8 cellular contexts compared by ENCODE assay signal in the genomic region with DNA sequence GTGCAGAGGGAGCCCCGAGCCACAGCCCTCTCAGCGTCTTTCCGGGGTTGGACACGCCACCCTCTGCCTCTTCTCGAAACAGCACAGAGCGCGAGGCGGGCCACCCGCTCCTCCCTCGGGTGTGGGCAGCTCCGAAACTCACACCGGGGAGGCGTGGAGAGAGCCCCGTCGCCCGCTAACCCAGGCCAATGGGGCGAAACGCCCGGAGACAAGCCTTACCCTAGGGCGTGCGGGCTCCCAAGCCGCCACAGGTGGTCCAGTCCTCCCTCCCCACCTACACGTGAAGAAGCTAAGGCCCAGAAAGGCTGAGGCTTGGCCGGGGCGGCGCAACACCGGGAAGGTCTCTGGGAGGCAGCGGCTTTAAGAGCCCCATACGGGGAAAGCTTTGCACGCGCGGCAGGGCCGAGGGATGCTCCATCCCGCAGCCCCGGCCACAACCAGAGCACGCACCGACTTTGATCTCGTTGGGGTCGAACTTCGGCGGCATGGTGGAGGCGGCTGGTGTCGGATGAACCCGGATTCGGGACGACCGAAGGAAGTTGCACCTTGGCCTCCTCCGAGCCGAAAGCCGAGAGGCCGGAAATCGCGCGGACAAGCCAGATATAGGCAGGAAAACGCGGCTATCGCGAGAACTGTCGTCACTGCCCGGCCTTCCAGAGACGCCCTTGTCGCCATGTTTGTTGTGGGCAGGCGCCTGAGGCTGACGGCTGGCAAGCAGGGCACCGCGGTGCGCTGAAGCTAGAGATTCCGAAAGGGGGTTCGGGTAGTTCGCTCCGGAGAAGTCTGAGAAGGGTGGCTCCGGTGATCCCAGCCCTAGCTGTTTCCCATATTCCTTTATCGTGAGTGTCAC. TPM values are rescaled to one million over a fixed set of nuclear protein-coding genes. Genes with fewer than 3 reads are reported as not detected.
DNase-seq lines count a peak whose midpoint lies in the region; ATAC-seq, FAIRE-seq and TF ChIP-seq lines count a peak whose summit lies in the region.

A gene (plus strand): TSS at position 680 of the 850 bp plus-strand sequence. CDS start 3,018 bp downstream, outside the sequence.
A gene (minus strand): TSS at position 576 of the 850 bp plus-strand sequence. CDS start 89 bp downstream, at position 487.

- H2AK5ac ChIP-seq in IMR-90 (ENCODE audit: low read depth, low read length): peak within 1 kb of the TSS; percentile 98

- H3K14ac ChIP-seq in IMR-90 (replicated peaks; ENCODE audit: low read depth, low read length): peak within 1 kb of the TSS; percentile 96

- POLR2A ChIA-PET in IMR-90 (lab: Charles Lee; ENCODE audit: unreplicated experiment) (interaction anchor here (0.6 to 0.7 kb wide), 2 partner anchors 9 to 403 kb away, joined by 3 read pairs; no protein-coding TSS in a partner anchor), OCI-LY7 (lab: Charles Lee) (interaction anchor here (0.6 to 3.1 kb wide), 6 partner anchors 27 to 647 kb away, joined by 3 to 9 read pairs (median 3); a partner anchor contains a TSS), endothelial cell of umbilical vein (lab: Charles Lee) (interaction anchor here (0.6 to 2.6 kb wide), 9 partner anchors 9 to 488 kb away, joined by 3 to 10 read pairs (median 3); a partner anchor contains a TSS)

- peak within 1 kb of the TSS; percentile 77 for H2BK5ac ChIP-seq in IMR-90 (ENCODE audit: low read depth, low read length, poor library complexity, severe bottlenecking)

- peaks cover 13% of the 10 kb centered on the region for H3K4me1 ChIP-seq in IMR-90 (ENCODE audit: control insufficient read depth, insufficient read depth, low read length)
- peaks cover 39% of the 10 kb centered on the region for H3K4me1 ChIP-seq in OCI-LY7 (ENCODE audit: insufficient read depth, low read length, poor library complexity, severe bottlenecking)
- peaks cover 19% of the 10 kb centered on the region for H3K4me1 ChIP-seq in endothelial cell of umbilical vein (ENCODE audit: control insufficient read depth, extremely low read depth, insufficient read depth, low read length)

- peak within 1 kb of the TSS; percentile 95 for H3K9ac ChIP-seq in IMR-90 (ENCODE audit: low read depth, low read length)
- peak within 1 kb of the TSS; percentile 88 for H3K9ac ChIP-seq in endothelial cell of umbilical vein (replicated peaks; ENCODE audit: extremely low read depth, insufficient read depth, low read length)

- H3K36me3 ChIP-seq in IMR-90 (ENCODE audit: control insufficient read depth, insufficient read depth, low read length) (peaks cover 49% of the 10 kb centered on the region), OCI-LY7 (ENCODE audit: insufficient read depth, low read length) (peaks cover 61% of the 10 kb centered on the region), endothelial cell of umbilical vein (ENCODE audit: control insufficient read depth in 2 of 2, extremely low read depth in 1 of 2, insufficient read depth in 2 of 2, low read length in 2 of 2) (peaks cover 17 to 26% of the 10 kb centered on the region in 2 experiments)

- peak within 1 kb of the TSS; percentile 83 for H3K4me3 ChIP-seq in IMR-90 (ENCODE audit: insufficient read depth, low read depth, low read length)
- peak within 1 kb of the TSS; percentile 99 for H3K4me3 ChIP-seq in OCI-LY7 (ENCODE audit: low read depth, low read length, poor library complexity, severe bottlenecking)
- H3K4me3 ChIP-seq in endothelial cell of umbilical vein (replicated peaks in 1 of 3; ENCODE audit: insufficient read depth in 1 of 3, low read depth in 1 of 3, low read length in 3 of 3): peak within 1 kb of the TSS; percentile 54 to 85 (median 60)

- no peaks in the 10 kb centered on the region for H3K9me3 ChIP-seq in IMR-90 (ENCODE audit: control insufficient read depth, insufficient read depth, low read length)
- H3K9me3 ChIP-seq in OCI-LY7 (ENCODE audit: low read length): no peaks in the 10 kb centered on the region
- no peaks in the 10 kb centered on the region for H3K9me3 ChIP-seq in endothelial cell of umbilical vein (replicated peaks; ENCODE audit: control insufficient read depth, insufficient read depth, low read length)

- peak; percentile 87 for FAIRE-seq in endothelial cell of umbilical vein (lab: Jason Lieb, UNC)

- H2AK9ac ChIP-seq in IMR-90 (replicated peaks; ENCODE audit: low read depth, low read length, poor library complexity): peak within 1 kb of the TSS; percentile 100

- peak within 1 kb of the TSS; percentile 97 for H3K4me2 ChIP-seq in IMR-90 (ENCODE audit: low read depth, low read length)
- peak within 1 kb of the TSS; percentile 99 for H3K4me2 ChIP-seq in OCI-LY7 (ENCODE audit: low read length)
- peak within 1 kb of the TSS; percentile 83 for H3K4me2 ChIP-seq in endothelial cell of umbilical vein (ENCODE audit: insufficient read depth, low read length)

- H3K23ac ChIP-seq in IMR-90 (ENCODE audit: low read depth, low read length): peak within 1 kb of the TSS; percentile 87

- ATAC-seq in GM21526 (IDR thresholded peaks at IDR 0.05; ENCODE audit: low FRiP score, unreplicated experiment) (peak; percentile 61), IMR-90 (ENCODE audit: low read depth) (peak; percentile 60)

- H3K79me2 ChIP-seq in OCI-LY7 (ENCODE audit: insufficient read depth, low read depth, low read length) (peaks cover 42% of the 10 kb centered on the region), endothelial cell of umbilical vein (ENCODE audit: control insufficient read depth, insufficient read depth, low read length) (peaks cover 34% of the 10 kb centered on the region)

- in situ Hi-C loops in IMR-90 (cut with MboI; ENCODE audit: low sequenced_read_pairs): no loop called here

- no peaks in the 10 kb centered on the region for H3K27me3 ChIP-seq in IMR-90 (ENCODE audit: control insufficient read depth, insufficient read depth, low read length)
- no peaks in the 10 kb centered on the region for H3K27me3 ChIP-seq in endothelial cell of umbilical vein (ENCODE audit: control insufficient read depth in 2 of 2, insufficient read depth in 2 of 2, low read length in 2 of 2)

- H3K9me2 ChIP-seq in OCI-LY7 (ENCODE audit: insufficient read depth, low read length): no peaks in the 10 kb centered on the region

- dilution Hi-C loops in IMR-90 (cut with HindIII; ENCODE audit: low sequenced_read_pairs, unreplicated experiment) (no loop called here), endothelial cell of umbilical vein (cut with MboI; ENCODE audit: extremely low pct_ligation_motif_present, low sequenced_read_pairs) (no loop called here)

- H2BK15ac ChIP-seq in IMR-90 (ENCODE audit: low read depth, low read length): peak within 1 kb of the TSS; percentile 28; the same call in 1 of the 3 replicates

- CTCF ChIA-PET in IMR-90 (lab: Yijun Ruan, JAX) (no interaction called here), OCI-LY7 (lab: Charles Lee; ENCODE audit: unreplicated experiment) (no interaction called here), endothelial cell of umbilical vein (lab: Charles Lee) (interaction anchor here (0.6 to 1.8 kb wide), 5 partner anchors 9 to 227 kb away, joined by 3 to 5 read pairs (median 3); a partner anchor contains a TSS)

- H4K5ac ChIP-seq in IMR-90 (ENCODE audit: low read depth, low read length): peak within 1 kb of the TSS; percentile 60

- no peak for TF ChIP-seq RAD21 in IMR-90 (IDR thresholded peaks at IDR 0.05; ENCODE audit: low read length)

- TF ChIP-seq CTCF in IMR-90 (conservative IDR thresholded peaks at IDR 0.05; ENCODE audit: low read depth, low read length): no peak
- TF ChIP-seq CTCF in OCI-LY7 (conservative IDR thresholded peaks at IDR 0.05; ENCODE audit: low read length): 0 out of 2 replicates have a peak, but pooled peaks have one; percentile 22
- no peak for TF ChIP-seq CTCF in endothelial cell of umbilical vein (IDR thresholded peaks at IDR 0.05; ENCODE audit: extremely low read depth in 1 of 2, insufficient read depth in 1 of 2, low read depth in 1 of 2, low read length in 2 of 2)

- H3K4ac ChIP-seq in IMR-90 (ENCODE audit: low read depth, low read length): peak within 1 kb of the TSS; percentile 96

- no peak within 1 kb of the TSS for H2BK20ac ChIP-seq in IMR-90 (ENCODE audit: low read depth, low read length)

- H4K20me1 ChIP-seq in IMR-90 (ENCODE audit: insufficient read depth, low read length) (peaks cover 52% of the 10 kb centered on the region), OCI-LY7 (ENCODE audit: insufficient read depth, low read length) (peaks cover 36% of the 10 kb centered on the region), endothelial cell of umbilical vein (replicated peaks; ENCODE audit: control insufficient read depth, extremely low read depth, insufficient read depth, low read length) (no peaks in the 10 kb centered on the region)

- BruUV-seq in IMR-90 (replicated peaks; lab: Mats Ljungman, UMichigan) (TSS peak; percentile 65), OCI-LY7 (replicated peaks; lab: Mats Ljungman, UMichigan) (no TSS peak), endothelial cell of umbilical vein (replicated peaks; lab: Mats Ljungman, UMichigan) (TSS peak; percentile 55)

- H3K9me1 ChIP-seq in IMR-90 (ENCODE audit: insufficient read depth, low read length) (peaks cover 21% of the 10 kb centered on the region), endothelial cell of umbilical vein (replicated peaks; ENCODE audit: control insufficient read depth, extremely low read depth, insufficient read depth, low read length) (no peaks in the 10 kb centered on the region)

- H2BK120ac ChIP-seq in IMR-90 (ENCODE audit: low read depth, low read length): peak within 1 kb of the TSS; percentile 50

- peaks cover 29 to 71% of the 10 kb centered on the region in 2 experiments for H3K79me1 ChIP-seq in IMR-90 (ENCODE audit: low read depth in 1 of 2, low read length in 2 of 2)

- peak within 1 kb of the TSS; percentile 79 for H3K56ac ChIP-seq in IMR-90 (ENCODE audit: extremely low read depth, insufficient read depth, low read length)

- 0% methylated on average over 35 of the region's 73 CpGs; no CpG with 5 or more reads in 1 of the 2 experiments for WGBS in IMR-90 (ENCODE audit: extremely low coverage in 2 of 2, insufficient read length in 1 of 2), 2 experiments

- DNase-seq in DMS 273 (lab: John Stamatoyannopoulos, UW; ENCODE audit: unreplicated experiment) (peak; percentile 96), IMR-90 (peak; percentile 94), OCI-LY7 (ENCODE audit: low spot score) (peak; percentile 96), activated T-cell treated with anti-CD3 and anti-CD28 coated beads for 1 hour (ENCODE audit: low read depth) (peak; percentile 100), endothelial cell of umbilical vein (ENCODE audit: low read depth, low spot score) (peak; percentile 93), middle frontal gyrus (ENCODE audit: extremely low spot score, low spot score) (peak; percentile 93)
- DNase-seq in stimulated activated CD8-positive, alpha-beta memory T cell treated with anti-CD3 and anti-CD28 coated beads, Interleukin-2, amount 100 ng/mL, for 1 hour (ENCODE audit: low read depth in 2 of 2): peak; percentile 98 to 99

- H2AFZ ChIP-seq in IMR-90 (replicated peaks; ENCODE audit: low read length, poor library complexity): peak within 1 kb of the TSS; percentile 92
- H2AFZ ChIP-seq in OCI-LY7 (ENCODE audit: low read length): peak within 1 kb of the TSS; percentile 64; the same call in 1 of the 2 replicates
- H2AFZ ChIP-seq in endothelial cell of umbilical vein (ENCODE audit: low read depth, low read length): peak within 1 kb of the TSS; percentile 85

- peak within 1 kb of the TSS; percentile 74 to 90 for H4K8ac ChIP-seq in IMR-90 (ENCODE audit: low read depth in 2 of 2, low read length in 2 of 2)

- H4K91ac ChIP-seq in IMR-90 (ENCODE audit: insufficient read depth, low read depth, low read length): peak within 1 kb of the TSS; percentile 87

- H3K27ac ChIP-seq in IMR-90 (ENCODE audit: insufficient read depth, low read length) (peak within 1 kb of the TSS; percentile 91), OCI-LY7 (ENCODE audit: low read depth, low read length, poor library complexity, severe bottlenecking) (peak within 1 kb of the TSS; percentile 92), endothelial cell of umbilical vein (ENCODE audit: insufficient read depth, low read depth, low read length) (peak within 1 kb of the TSS; percentile 65)

- H3K18ac ChIP-seq in IMR-90 (ENCODE audit: low read depth, low read length): peak within 1 kb of the TSS; percentile 58

- TF ChIP-seq POLR2A in IMR-90 (IDR thresholded peaks at IDR 0.05; ENCODE audit: low read depth, low read length): peak; percentile 100
- TF ChIP-seq POLR2A in endothelial cell of umbilical vein (IDR thresholded peaks at IDR 0.05; ENCODE audit: low read depth, low read length): peak; percentile 99

- intact Hi-C loops in IMR-90 (cut with micrococcal nuclease): loop anchor here (5.0 kb wide), 1 partner anchor 136 kb away; no protein-coding TSS in a partner anchor
- intact Hi-C loops in OCI-LY7 (cut with micrococcal nuclease; ENCODE audit: unreplicated experiment): loop anchor here (1.0 kb wide), 1 partner anchor 27 kb away; a partner anchor contains a TSS
- intact Hi-C loops in endothelial cell of umbilical vein (cut with micrococcal nuclease): loop anchor here (2.0 kb wide), 1 partner anchor 128 kb away; no protein-coding TSS in a partner anchor

RNA-seq across cellular contexts. Expression of the first gene that starts in this region (rescaled TPM):
- total RNA-seq in IMR-90 (2012; rRNA removed) (3.0 and 3.3 TPM in 2 replicates), OCI-LY7 (2022) (32.2 and 34.1 TPM in 2 replicates), endothelial cell of umbilical vein (18.5 and 18.9 TPM in 2 replicates)
- polyA plus RNA-seq in IMR-90 (2012; rRNA removed) (8.0 and 9.3 TPM in 2 replicates), endothelial cell of umbilical vein (10.8 and 12.6 TPM in 2 replicates)
- 8.0 and 10.1 TPM in 2 replicates for polyA plus RNA-seq in IMR-90 (2012; cell fraction: cytosol; rRNA removed)
- polyA plus RNA-seq in IMR-90 (2012; cell fraction: nucleus; rRNA removed; ENCODE audit: low replicate concordance): 29.5 and 53.3 TPM in 2 replicates
- 13.6 and 20.8 TPM in 2 replicates for total RNA-seq in OCI-LY7 (2014; rRNA removed; shearing (Covaris generic))
- 6.9 and 8.6 TPM in 2 replicates for polyA plus RNA-seq in endothelial cell of umbilical vein (2011; cell fraction: cytosol; rRNA removed)
- polyA plus RNA-seq in endothelial cell of umbilical vein (2011; cell fraction: nucleus; rRNA removed): 27.9 and 32.9 TPM in 2 replicates
- 12.9 and 18.9 TPM in 2 replicates for polyA plus RNA-seq in endothelial cell of umbilical vein (2012)
- polyA minus RNA-seq in endothelial cell of umbilical vein: 9.7 and 13.4 TPM in 2 replicates
- polyA minus RNA-seq in endothelial cell of umbilical vein (2011; cell fraction: cytosol; rRNA and poly(A)+ RNA removed): 6.0 TPM
- polyA minus RNA-seq in endothelial cell of umbilical vein (2011; cell fraction: nucleus; rRNA and poly(A)+ RNA removed): 16.4 and 17.8 TPM in 2 replicates

RNA-seq across cellular contexts. Expression of the second gene that starts in this region (rescaled TPM):
- total RNA-seq in IMR-90 (2012; rRNA removed) (1,864 and 2,290 TPM in 2 replicates), OCI-LY7 (2022) (1,622 and 1,726 TPM in 2 replicates), endothelial cell of umbilical vein (1,231 and 1,361 TPM in 2 replicates)
- polyA plus RNA-seq in IMR-90 (2012; rRNA removed) (2,087 and 2,379 TPM in 2 replicates), endothelial cell of umbilical vein (2,140 and 3,007 TPM in 2 replicates)
- polyA plus RNA-seq in IMR-90 (2012; cell fraction: cytosol; rRNA removed): 1,664 and 3,657 TPM in 2 replicates
- 762 and 905 TPM in 2 replicates for polyA plus RNA-seq in IMR-90 (2012; cell fraction: nucleus; rRNA removed; ENCODE audit: low replicate concordance)
- total RNA-seq in OCI-LY7 (2014; rRNA removed; shearing (Covaris generic)): 1,855 and 1,868 TPM in 2 replicates
- polyA plus RNA-seq in endothelial cell of umbilical vein (2011; cell fraction: cytosol; rRNA removed): 2,997 and 3,263 TPM in 2 replicates
- polyA plus RNA-seq in endothelial cell of umbilical vein (2011; cell fraction: nucleus; rRNA removed): 604 and 667 TPM in 2 replicates
- polyA plus RNA-seq in endothelial cell of umbilical vein (2012): 1,827 and 2,215 TPM in 2 replicates
- 431 and 482 TPM in 2 replicates for polyA minus RNA-seq in endothelial cell of umbilical vein
- polyA minus RNA-seq in endothelial cell of umbilical vein (2011; cell fraction: cytosol; rRNA and poly(A)+ RNA removed): 1,395 TPM
- 81.6 and 96.0 TPM in 2 replicates for polyA minus RNA-seq in endothelial cell of umbilical vein (2011; cell fraction: nucleus; rRNA and poly(A)+ RNA removed)

Comparison
In these comparisons a context has a peak if more than half of its experiments do, and no peak if none do; other contexts are left out.
1. Peak in every context shown above with its lines: DNase-seq, ATAC-seq, H3K4me3 ChIP-seq and H3K27ac ChIP-seq.